12 cellular contexts compared by ENCODE assay signal in genomic region chr1:113684153-113684541, GRCh38.
A peak's percentile ranks its signal among the peaks of the same experiment; 100 is the strongest.
DNase-seq lines count a peak whose midpoint lies in the region; TF ChIP-seq lines count a peak whose summit lies in the region.
"Had no signal": no experiment of that assay in that cellular context is flagged by ENCODE, and none has a peak within 500 bp of the region (broad histone marks: within the 10 kb centered on the region; RNA-seq: fewer than 3 reads in every experiment).

No MANE protein-coding gene starts in this region.

- TF ChIP-seq POLR2A in stomach (IDR thresholded peaks at IDR 0.05): no peak

- H4K91ac ChIP-seq in trophoblast cell (ENCODE audit: low read depth, low read length): no peak overlapping the region

- H2AK5ac ChIP-seq in trophoblast cell (ENCODE audit: low read length): no peak overlapping the region

- H2BK5ac ChIP-seq in trophoblast cell (ENCODE audit: low read depth, low read length, poor library complexity): no peak overlapping the region

- no peak overlapping the region for H4K8ac ChIP-seq in trophoblast cell (ENCODE audit: low read depth, low read length)

- H3K4me1 ChIP-seq in colonic mucosa: no peaks in the 10 kb centered on the region
- peaks cover 0 to 20% (median 8%) of the 10 kb centered on the region in 4 donors for H3K4me1 ChIP-seq in stomach
- no peaks in the 10 kb centered on the region for H3K4me1 ChIP-seq in trophoblast cell (ENCODE audit: control insufficient read depth in 1 of 2, insufficient read depth in 2 of 2, low read length in 2 of 2)
- H3K4me1 ChIP-seq: Caco-2 had no signal

- no peak overlapping the region for H2BK12ac ChIP-seq in trophoblast cell (ENCODE audit: low read length)

- no peak overlapping the region for H3K23ac ChIP-seq in trophoblast cell (ENCODE audit: low read length)

- no peak overlapping the region for H3K4ac ChIP-seq in trophoblast cell (ENCODE audit: low read depth, low read length)

- no peak overlapping the region for H4K12ac ChIP-seq in trophoblast cell (ENCODE audit: low read depth, low read length)

- WGBS in stomach, 5 donors: 58 to 68% (median 63%) methylated on average over 6 of the region's 6 CpGs
- no CpG with 5 or more reads among the region's 6 CpGs for WGBS in trophoblast cell (ENCODE audit: extremely low coverage, insufficient coverage, insufficient read length)

- H3K9ac ChIP-seq in colonic mucosa (ENCODE audit: low read depth in 2 of 2, low read length in 2 of 2): no peak overlapping the region
- no peak overlapping the region for H3K9ac ChIP-seq in trophoblast cell (ENCODE audit: low read length)

- H3K79me1 ChIP-seq in trophoblast cell (ENCODE audit: low read length): no peaks in the 10 kb centered on the region

- H3K4me3 ChIP-seq in HFF-Myc (replicated peaks; ENCODE audit: low read depth, low read length) (no peak overlapping the region), colonic mucosa (no peak overlapping the region), stomach (no peak overlapping the region), trophoblast cell (ENCODE audit: low read depth, low read length) (no peak overlapping the region)

- TF ChIP-seq CTCF in HFF-Myc (IDR thresholded peaks at IDR 0.05; ENCODE audit: low read depth, low read length, missing control alignments): no peak
- TF ChIP-seq CTCF in colonic mucosa (IDR thresholded peaks at IDR 0.05): no peak
- TF ChIP-seq CTCF in stomach (IDR thresholded peaks at IDR 0.05): no peak

- DNase-seq in HFF-Myc (ENCODE audit: extremely low read depth, low read depth): peak; percentile 26
- DNase-seq in colonic mucosa: peak; percentile 39
- DNase-seq in iPS-NIHi7 (ENCODE audit: extremely low spot score): peak; percentile 24
- no peak for DNase-seq in stomach
- DNase-seq in GF-D8 (lab: John Stamatoyannopoulos, UW): no peak
- no peak for DNase-seq in trophoblast cell
- no peak for DNase-seq in NCI-H345 treated with DMSO at 0.1 percent for 48 hours (lab: John Stamatoyannopoulos, UW; ENCODE audit: unreplicated experiment)
- no peak for DNase-seq in RKO (ENCODE audit: low spot score)
- DNase-seq: activated CD8-positive, alpha-beta memory T cell treated with anti-CD3 and anti-CD28 coated beads, Interleukin-2, amount 10 ng/mL, durations not matched to agents 7 days and 5 days; Caco-2; Kasumi-1; NCI-H510A had no signal

- H3K36me3 ChIP-seq in colonic mucosa: peaks cover 4% of the 10 kb centered on the region
- H3K36me3 ChIP-seq in stomach: peaks cover 0 to 37% (median 14%) of the 10 kb centered on the region in 4 donors
- H3K36me3 ChIP-seq in trophoblast cell (ENCODE audit: control insufficient read depth in 1 of 2, insufficient read depth in 2 of 2, low read length in 2 of 2): peaks cover 3 to 4% of the 10 kb centered on the region in 2 experiments

- no peak for TF ChIP-seq EP300 in stomach (IDR thresholded peaks at IDR 0.05)

- no peak overlapping the region for H2AFZ ChIP-seq in trophoblast cell (ENCODE audit: insufficient read depth, low read length, poor library complexity)

- H3K27me3 ChIP-seq in colonic mucosa (no peaks in the 10 kb centered on the region), stomach (no peaks in the 10 kb centered on the region), trophoblast cell (ENCODE audit: insufficient read depth, low read length) (no peaks in the 10 kb centered on the region)

- H3K4me2 ChIP-seq in trophoblast cell (ENCODE audit: low read length): no peak overlapping the region

- intact Hi-C loops in colonic mucosa (cut with DNase I): no loop called here
- intact Hi-C loops in stomach (cut with DNase I; ENCODE audit: low total_unique reads): no loop called here

- no peak overlapping the region for H3K18ac ChIP-seq in trophoblast cell (ENCODE audit: low read length)

- H3K14ac ChIP-seq in trophoblast cell (ENCODE audit: low read length): no peak overlapping the region

- no peaks in the 10 kb centered on the region for H3K79me2 ChIP-seq in trophoblast cell (ENCODE audit: control insufficient read depth, insufficient read depth, low read length, poor library complexity)

- no peaks in the 10 kb centered on the region for H3K9me3 ChIP-seq in colonic mucosa
- H3K9me3 ChIP-seq in stomach: no peaks in the 10 kb centered on the region
- H3K9me3 ChIP-seq in trophoblast cell (ENCODE audit: insufficient read depth, low read depth, low read length): no peaks in the 10 kb centered on the region
- H3K9me3 ChIP-seq: Caco-2 had no signal

- peak overlapping the region; percentile 4 for H3K27ac ChIP-seq in colonic mucosa
- peak overlapping the region in 3 of 5 donors; percentile 26 to 70 (median 54) for H3K27ac ChIP-seq in stomach
- H3K27ac ChIP-seq in trophoblast cell (ENCODE audit: low read depth, low read length): no peak overlapping the region

- no peak overlapping the region for H2BK120ac ChIP-seq in trophoblast cell (ENCODE audit: insufficient read depth, low read length, poor library complexity)

Comparison
In these comparisons a context has a peak if more than half of its experiments do, and no peak if none do; other contexts are left out.
1. DNase-seq: peak in HFF-Myc (single experiment), colonic mucosa (single experiment) and iPS-NIHi7 (single experiment); none in stomach (single experiment), GF-D8 (single experiment), trophoblast cell (0 of 2), NCI-H345 treated with DMSO at 0.1 percent for 48 hours (single experiment) and RKO (single experiment).